Comparison of ENCODE assay signal across 8 cellular contexts in genomic region chr3:158672293-158673176, GRCh38.
DNase-seq lines count a peak whose midpoint lies in the region; TF ChIP-seq lines count a peak whose summit lies in the region.

Gene LXN (minus strand): TSS chr3:158672648. CDS start chr3:158672478, 170 bp downstream.

- H3K4me1 ChIP-seq in HAP-1: peaks cover 18% of the 10 kb centered on the region

- no peaks in the 10 kb centered on the region for H3K9me3 ChIP-seq in HAP-1

- peaks cover 23% of the 10 kb centered on the region for H3K36me3 ChIP-seq in HAP-1 (replicated peaks)

- H3K27ac ChIP-seq in epithelial cell of prostate: peak within 1 kb of the TSS; percentile 37

- peak; percentile 77 to 90 for DNase-seq in HAP-1 (ENCODE audit: low spot score in 2 of 2)
- DNase-seq in MV-4-11 (lab: John Stamatoyannopoulos, UW): peak; percentile 77
- DNase-seq in activated T-cell treated with anti-CD3 and anti-CD28 coated beads for 48 hours (ENCODE audit: low read depth): peak; percentile 74
- peak; percentile 60 for DNase-seq in epithelial cell of prostate (ENCODE audit: low read depth, low spot score)
- DNase-seq in midbrain (lab: John Stamatoyannopoulos, UW): peak; percentile 17
- DNase-seq in stimulated activated CD8-positive, alpha-beta memory T cell treated with anti-CD3 and anti-CD28 coated beads, Interleukin-2, amount 100 ng/mL, for 48 hours (ENCODE audit: low read depth in 2 of 2): peak; percentile 70 to 71
- DNase-seq in SHP77 treated with DMSO at 0.1 percent for 48 hours (lab: John Stamatoyannopoulos, UW): no peak

- in situ Hi-C loops in HAP-1 (cut with MboI; ENCODE audit: low sequenced_read_pairs): no loop called here

- H3K27me3 ChIP-seq in HAP-1 (ENCODE audit: low read depth): no peaks in the 10 kb centered on the region

- TF ChIP-seq POLR2A in GM10847 (IDR thresholded peaks at IDR 0.05; ENCODE audit: extremely low read depth, insufficient read length): peak; percentile 64

- peak within 1 kb of the TSS; percentile 43 for H3K4me3 ChIP-seq in HAP-1
